8 cellular contexts compared by ENCODE assay signal in genomic region chr10:33193057-33193866, GRCh38.
A peak's percentile ranks its signal among the peaks of the same experiment; 100 is the strongest.
DNase-seq lines count a peak whose midpoint lies in the region; ATAC-seq and TF ChIP-seq lines count a peak whose summit lies in the region.

No MANE protein-coding gene starts in this region.

- DNase-seq in NCI-H226 (peak; percentile 44), dedifferentiated amniotic fluid mesenchymal stem cell (ENCODE audit: extremely low spot score) (peak; percentile 91)
- DNase-seq in activated CD4-positive, alpha-beta T cell treated with anti-CD3 and anti-CD28 coated beads for 48 hours: peak; percentile 84
- DNase-seq in stimulated activated CD4-positive, alpha-beta T cell treated with anti-CD3 and anti-CD28 coated beads, Interleukin-4, amount 100 ng/mL, for 48 hours (ENCODE audit: low read depth in 2 of 2): peak; percentile 55 to 76

- no peak overlapping the region for H3K4me3 ChIP-seq in liver (ENCODE audit: low read depth in 1 of 3, low read length in 3 of 3)

- peaks cover 7 to 41% (median 39%) of the 10 kb centered on the region in 4 donors for H3K4me1 ChIP-seq in liver (ENCODE audit: control insufficient read depth in 4 of 4, insufficient read depth in 4 of 4, low read length in 3 of 4)

- TF ChIP-seq CTCF in 22Rv1 (IDR thresholded peaks at IDR 0.05) (peak; percentile 91), liver (IDR thresholded peaks at IDR 0.05; ENCODE audit: low read depth, low read length, missing input control) (peak; percentile 70)

- ATAC-seq in GM18499 (IDR thresholded peaks at IDR 0.05; ENCODE audit: insufficient read depth, unreplicated experiment): peak; percentile 57
- ATAC-seq in HG03025 (IDR thresholded peaks at IDR 0.05; ENCODE audit: low FRiP score, unreplicated experiment): peak; percentile 93

- H3K27ac ChIP-seq in 22Rv1 (peak overlapping the region; percentile 82), liver (ENCODE audit: low read depth in 1 of 2, low read length in 2 of 2) (peak overlapping the region; percentile 72 to 92)

- no peak overlapping the region for H3K9ac ChIP-seq in liver (ENCODE audit: low read depth in 1 of 2, low read length in 2 of 2)

- H3K27me3 ChIP-seq in liver (ENCODE audit: control insufficient read depth in 4 of 4, insufficient read depth in 4 of 4, low read length in 3 of 4): no peaks in the 10 kb centered on the region

- peaks cover 0 to 4% (median under 1%) of the 10 kb centered on the region in 4 donors for H3K36me3 ChIP-seq in liver (ENCODE audit: control insufficient read depth in 4 of 4, insufficient read depth in 3 of 4, low read depth in 1 of 4, low read length in 3 of 4)

- 25% methylated on average over 13 of the region's 13 CpGs for WGBS in liver

- no peaks in the 10 kb centered on the region for H3K9me3 ChIP-seq in liver (ENCODE audit: control insufficient read depth in 4 of 4, low read length in 3 of 4)

- TF ChIP-seq RAD21 in liver (IDR thresholded peaks at IDR 0.05): peak; percentile 93 to 94

TF ChIP-seq in liver, 16 proteins besides CTCF, POLR2A, EP300 and RAD21:
- peak; percentile 0 for TF ChIP-seq ZBTB33 (IDR thresholded peaks at IDR 0.05)
- peak; percentile 44 to 58 for TF ChIP-seq RXRA (IDR thresholded peaks at IDR 0.05)
- no peak for TF ChIP-seq MAX (IDR thresholded peaks at IDR 0.05)
- TF ChIP-seq HNF4G (IDR thresholded peaks at IDR 0.05): no peak
- peak; percentile 13 for TF ChIP-seq YY1 (IDR thresholded peaks at IDR 0.05)
- TF ChIP-seq JUND (IDR thresholded peaks at IDR 0.05): no peak
- no peak for TF ChIP-seq ATF3 (IDR thresholded peaks at IDR 0.05)
- no peak for TF ChIP-seq FOXA1 (IDR thresholded peaks at IDR 0.05)
- peak; percentile 22 for TF ChIP-seq SP1 (IDR thresholded peaks at IDR 0.05)
- peak; percentile 58 for TF ChIP-seq NR2F2 (IDR thresholded peaks at IDR 0.05)
- TF ChIP-seq HNF4A (conservative IDR thresholded peaks at IDR 0.05): peak; percentile 17 to 58
- TF ChIP-seq TAF1 (conservative IDR thresholded peaks at IDR 0.05): no peak
- no peak for TF ChIP-seq REST (IDR thresholded peaks at IDR 0.05)
- no peak for TF ChIP-seq FOXA2 (IDR thresholded peaks at IDR 0.05)
- no peak for TF ChIP-seq EGR1 (IDR thresholded peaks at IDR 0.05; ENCODE audit: low read depth in 2 of 2)
